ENCODE assay signal across 1 cellular context in the genomic region with DNA sequence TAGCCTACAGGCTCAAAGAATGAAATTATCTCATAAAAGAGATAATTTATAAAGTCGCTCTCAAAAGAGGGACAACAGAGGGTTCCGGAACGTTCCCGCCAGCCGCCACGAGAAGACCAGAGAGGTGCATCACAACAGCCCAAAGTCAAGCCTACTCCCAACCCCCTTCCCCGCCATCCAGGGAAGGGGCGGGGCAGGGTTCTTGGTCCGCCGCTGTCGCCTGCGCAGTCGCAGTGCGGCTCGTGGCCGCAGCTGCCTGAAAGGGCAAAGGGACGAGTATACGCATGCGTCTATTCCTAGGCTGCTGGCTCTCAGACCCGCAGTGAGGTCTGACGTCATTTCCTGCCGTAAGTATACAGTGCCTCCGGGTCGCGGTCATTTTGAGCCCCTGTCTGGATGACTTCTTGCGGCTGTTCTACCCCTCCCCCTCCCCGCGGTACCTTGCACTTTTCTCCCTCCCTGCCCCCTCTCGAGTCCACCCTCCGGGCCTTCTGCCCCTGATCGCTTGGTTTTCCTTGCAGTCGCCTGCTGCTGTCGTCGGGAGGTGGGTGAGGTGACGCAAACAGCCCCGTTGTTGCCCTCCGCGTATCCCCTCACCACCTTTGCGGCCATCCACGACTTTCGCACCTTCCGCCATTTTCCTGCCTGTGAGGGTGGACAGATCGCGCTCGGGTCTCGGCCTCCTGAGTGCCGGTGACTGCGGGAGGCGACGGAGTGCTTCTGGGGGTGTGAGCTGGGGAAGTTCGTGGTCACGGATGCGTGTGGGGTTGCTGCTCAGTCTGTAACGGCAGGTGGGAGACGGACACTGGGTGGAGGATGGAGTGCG.
TF ChIP-seq lines count a peak whose summit lies in the region.

A gene with protein sequence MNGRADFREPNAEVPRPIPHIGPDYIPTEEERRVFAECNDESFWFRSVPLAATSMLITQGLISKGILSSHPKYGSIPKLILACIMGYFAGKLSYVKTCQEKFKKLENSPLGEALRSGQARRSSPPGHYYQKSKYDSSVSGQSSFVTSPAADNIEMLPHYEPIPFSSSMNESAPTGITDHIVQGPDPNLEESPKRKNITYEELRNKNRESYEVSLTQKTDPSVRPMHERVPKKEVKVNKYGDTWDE (plus strand): TSS at position 383 of the 826 bp plus-strand sequence. CDS start 1,537 bp downstream, outside the sequence.

TF ChIP-seq in HEK293, 187 proteins besides CTCF, POLR2A, EP300 and RAD21 (continued from another document and continues in another):
- 0 out of 2 replicates have a peak, but pooled peaks have one; percentile 10 for TF ChIP-seq ZNF600 (tag by site-specific recombination; IDR thresholded peaks at IDR 0.05)
- TF ChIP-seq, protein P1, sequence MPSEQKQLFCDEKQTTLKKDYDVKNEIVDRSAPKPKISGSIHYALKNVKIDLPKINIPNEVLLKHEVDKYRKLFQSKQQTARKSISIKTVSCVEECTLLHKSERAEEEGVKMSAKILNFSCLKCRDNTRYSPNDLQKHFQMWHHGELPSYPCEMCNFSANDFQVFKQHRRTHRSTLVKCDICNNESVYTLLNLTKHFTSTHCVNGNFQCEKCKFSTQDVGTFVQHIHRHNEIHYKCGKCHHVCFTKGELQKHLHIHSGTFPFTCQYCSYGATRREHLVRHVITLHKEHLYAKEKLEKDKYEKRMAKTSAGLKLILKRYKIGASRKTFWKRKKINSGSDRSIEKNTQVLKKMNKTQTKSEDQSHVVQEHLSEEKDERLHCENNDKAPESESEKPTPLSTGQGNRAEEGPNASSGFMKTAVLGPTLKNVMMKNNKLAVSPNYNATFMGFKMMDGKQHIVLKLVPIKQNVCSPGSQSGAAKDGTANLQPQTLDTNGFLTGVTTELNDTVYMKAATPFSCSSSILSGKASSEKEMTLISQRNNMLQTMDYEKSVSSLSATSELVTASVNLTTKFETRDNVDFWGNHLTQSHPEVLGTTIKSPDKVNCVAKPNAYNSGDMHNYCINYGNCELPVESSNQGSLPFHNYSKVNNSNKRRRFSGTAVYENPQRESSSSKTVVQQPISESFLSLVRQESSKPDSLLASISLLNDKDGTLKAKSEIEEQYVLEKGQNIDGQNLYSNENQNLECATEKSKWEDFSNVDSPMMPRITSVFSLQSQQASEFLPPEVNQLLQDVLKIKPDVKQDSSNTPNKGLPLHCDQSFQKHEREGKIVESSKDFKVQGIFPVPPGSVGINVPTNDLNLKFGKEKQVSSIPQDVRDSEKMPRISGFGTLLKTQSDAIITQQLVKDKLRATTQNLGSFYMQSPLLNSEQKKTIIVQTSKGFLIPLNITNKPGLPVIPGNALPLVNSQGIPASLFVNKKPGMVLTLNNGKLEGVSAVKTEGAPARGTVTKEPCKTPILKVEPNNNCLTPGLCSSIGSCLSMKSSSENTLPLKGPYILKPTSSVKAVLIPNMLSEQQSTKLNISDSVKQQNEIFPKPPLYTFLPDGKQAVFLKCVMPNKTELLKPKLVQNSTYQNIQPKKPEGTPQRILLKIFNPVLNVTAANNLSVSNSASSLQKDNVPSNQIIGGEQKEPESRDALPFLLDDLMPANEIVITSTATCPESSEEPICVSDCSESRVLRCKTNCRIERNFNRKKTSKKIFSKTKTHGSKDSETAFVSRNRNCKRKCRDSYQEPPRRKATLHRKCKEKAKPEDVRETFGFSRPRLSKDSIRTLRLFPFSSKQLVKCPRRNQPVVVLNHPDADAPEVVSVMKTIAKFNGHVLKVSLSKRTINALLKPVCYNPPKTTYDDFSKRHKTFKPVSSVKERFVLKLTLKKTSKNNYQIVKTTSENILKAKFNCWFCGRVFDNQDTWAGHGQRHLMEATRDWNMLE (tag by site-specific recombination; conservative IDR thresholded peaks at IDR 0.05; ENCODE audit: low read depth), result peak; percentile 98
- 0 out of 2 replicates have a peak, but pooled peaks have one; percentile 27 for TF ChIP-seq ZBTB1 (tag by site-specific recombination; IDR thresholded peaks at IDR 0.05)
- TF ChIP-seq, protein P2, sequence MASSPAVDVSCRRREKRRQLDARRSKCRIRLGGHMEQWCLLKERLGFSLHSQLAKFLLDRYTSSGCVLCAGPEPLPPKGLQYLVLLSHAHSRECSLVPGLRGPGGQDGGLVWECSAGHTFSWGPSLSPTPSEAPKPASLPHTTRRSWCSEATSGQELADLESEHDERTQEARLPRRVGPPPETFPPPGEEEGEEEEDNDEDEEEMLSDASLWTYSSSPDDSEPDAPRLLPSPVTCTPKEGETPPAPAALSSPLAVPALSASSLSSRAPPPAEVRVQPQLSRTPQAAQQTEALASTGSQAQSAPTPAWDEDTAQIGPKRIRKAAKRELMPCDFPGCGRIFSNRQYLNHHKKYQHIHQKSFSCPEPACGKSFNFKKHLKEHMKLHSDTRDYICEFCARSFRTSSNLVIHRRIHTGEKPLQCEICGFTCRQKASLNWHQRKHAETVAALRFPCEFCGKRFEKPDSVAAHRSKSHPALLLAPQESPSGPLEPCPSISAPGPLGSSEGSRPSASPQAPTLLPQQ (tag by site-specific recombination; IDR thresholded peaks at IDR 0.05), result peak; percentile 49; the same call in 1 of the 2 replicates
- 0 out of 2 replicates have a peak, but pooled peaks have one; percentile 35 for TF ChIP-seq MEIS1 (CRISPR knock-in tag; IDR thresholded peaks at IDR 0.05; ENCODE audit: borderline replicate concordance)
- TF ChIP-seq PRDM1 (tag by site-specific recombination; IDR thresholded peaks at IDR 0.05), result peak; percentile 68
- peak; percentile 36 for TF ChIP-seq ZNF76 (tag by site-specific recombination; IDR thresholded peaks at IDR 0.05; ENCODE audit: borderline replicate concordance, low read depth)
- TF ChIP-seq ZNF211 (tag by site-specific recombination; IDR thresholded peaks at IDR 0.05; ENCODE audit: low read depth), result no peak
- TF ChIP-seq ZNF629 (tag by site-specific recombination; IDR thresholded peaks at IDR 0.05), result peak; percentile 98
- TF ChIP-seq, protein P3, sequence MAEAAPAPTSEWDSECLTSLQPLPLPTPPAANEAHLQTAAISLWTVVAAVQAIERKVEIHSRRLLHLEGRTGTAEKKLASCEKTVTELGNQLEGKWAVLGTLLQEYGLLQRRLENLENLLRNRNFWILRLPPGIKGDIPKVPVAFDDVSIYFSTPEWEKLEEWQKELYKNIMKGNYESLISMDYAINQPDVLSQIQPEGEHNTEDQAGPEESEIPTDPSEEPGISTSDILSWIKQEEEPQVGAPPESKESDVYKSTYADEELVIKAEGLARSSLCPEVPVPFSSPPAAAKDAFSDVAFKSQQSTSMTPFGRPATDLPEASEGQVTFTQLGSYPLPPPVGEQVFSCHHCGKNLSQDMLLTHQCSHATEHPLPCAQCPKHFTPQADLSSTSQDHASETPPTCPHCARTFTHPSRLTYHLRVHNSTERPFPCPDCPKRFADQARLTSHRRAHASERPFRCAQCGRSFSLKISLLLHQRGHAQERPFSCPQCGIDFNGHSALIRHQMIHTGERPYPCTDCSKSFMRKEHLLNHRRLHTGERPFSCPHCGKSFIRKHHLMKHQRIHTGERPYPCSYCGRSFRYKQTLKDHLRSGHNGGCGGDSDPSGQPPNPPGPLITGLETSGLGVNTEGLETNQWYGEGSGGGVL (tag by site-specific recombination; IDR thresholded peaks at IDR 0.05), result peak; percentile 97
- no peak for TF ChIP-seq ZNF175 (tag by site-specific recombination; IDR thresholded peaks at IDR 0.05)
- TF ChIP-seq ZEB2 (tag by site-specific recombination; IDR thresholded peaks at IDR 0.05), result peak; percentile 78
- peak; percentile 100 for TF ChIP-seq ZNF341 (tag by site-specific recombination; IDR thresholded peaks at IDR 0.05; ENCODE audit: low read depth)
- TF ChIP-seq ZBTB20 (tag by site-specific recombination; IDR thresholded peaks at IDR 0.05), result no peak; the same call in 1 of the 2 replicates
- TF ChIP-seq, protein P4, sequence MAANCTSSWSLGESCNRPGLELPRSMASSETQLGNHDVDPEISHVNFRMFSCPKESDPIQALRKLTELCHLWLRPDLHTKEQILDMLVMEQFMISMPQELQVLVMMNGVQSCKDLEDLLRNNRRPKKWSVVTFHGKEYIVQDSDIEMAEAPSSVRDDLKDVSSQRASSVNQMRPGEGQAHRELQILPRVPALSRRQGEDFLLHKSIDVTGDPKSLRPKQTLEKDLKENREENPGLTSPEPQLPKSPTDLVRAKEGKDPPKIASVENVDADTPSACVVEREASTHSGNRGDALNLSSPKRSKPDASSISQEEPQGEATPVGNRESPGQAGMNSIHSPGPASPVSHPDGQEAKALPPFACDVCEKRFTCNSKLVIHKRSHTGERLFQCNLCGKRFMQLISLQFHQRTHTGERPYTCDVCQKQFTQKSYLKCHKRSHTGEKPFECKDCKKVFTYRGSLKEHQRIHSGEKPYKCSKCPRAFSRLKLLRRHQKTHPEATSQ (tag by site-specific recombination; IDR thresholded peaks at IDR 0.05), result no peak
- TF ChIP-seq, protein P5, sequence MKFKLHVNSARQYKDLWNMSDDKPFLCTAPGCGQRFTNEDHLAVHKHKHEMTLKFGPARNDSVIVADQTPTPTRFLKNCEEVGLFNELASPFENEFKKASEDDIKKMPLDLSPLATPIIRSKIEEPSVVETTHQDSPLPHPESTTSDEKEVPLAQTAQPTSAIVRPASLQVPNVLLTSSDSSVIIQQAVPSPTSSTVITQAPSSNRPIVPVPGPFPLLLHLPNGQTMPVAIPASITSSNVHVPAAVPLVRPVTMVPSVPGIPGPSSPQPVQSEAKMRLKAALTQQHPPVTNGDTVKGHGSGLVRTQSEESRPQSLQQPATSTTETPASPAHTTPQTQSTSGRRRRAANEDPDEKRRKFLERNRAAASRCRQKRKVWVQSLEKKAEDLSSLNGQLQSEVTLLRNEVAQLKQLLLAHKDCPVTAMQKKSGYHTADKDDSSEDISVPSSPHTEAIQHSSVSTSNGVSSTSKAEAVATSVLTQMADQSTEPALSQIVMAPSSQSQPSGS (tag by site-specific recombination; IDR thresholded peaks at IDR 0.05; ENCODE audit: low read depth), result peak; percentile 99
- no peak for TF ChIP-seq ZNF701 (tag by site-specific recombination; IDR thresholded peaks at IDR 0.05)
- peak; percentile 60; the same call in 1 of the 2 replicates for TF ChIP-seq ZNF391 (tag by site-specific recombination; IDR thresholded peaks at IDR 0.05; ENCODE audit: borderline replicate concordance, low read depth)
- TF ChIP-seq ZNF433 (tag by site-specific recombination; IDR thresholded peaks at IDR 0.05; ENCODE audit: low read depth), result no peak
- TF ChIP-seq GLI2 (tag by site-specific recombination; IDR thresholded peaks at IDR 0.05; ENCODE audit: borderline replicate concordance, low read depth), result no peak
- no peak for TF ChIP-seq ZBTB7A (tag by site-specific recombination; IDR thresholded peaks at IDR 0.05; ENCODE audit: low read depth)
- peak; percentile 75 for TF ChIP-seq ZNF501 (tag by site-specific recombination; IDR thresholded peaks at IDR 0.05)
- TF ChIP-seq, protein P6, sequence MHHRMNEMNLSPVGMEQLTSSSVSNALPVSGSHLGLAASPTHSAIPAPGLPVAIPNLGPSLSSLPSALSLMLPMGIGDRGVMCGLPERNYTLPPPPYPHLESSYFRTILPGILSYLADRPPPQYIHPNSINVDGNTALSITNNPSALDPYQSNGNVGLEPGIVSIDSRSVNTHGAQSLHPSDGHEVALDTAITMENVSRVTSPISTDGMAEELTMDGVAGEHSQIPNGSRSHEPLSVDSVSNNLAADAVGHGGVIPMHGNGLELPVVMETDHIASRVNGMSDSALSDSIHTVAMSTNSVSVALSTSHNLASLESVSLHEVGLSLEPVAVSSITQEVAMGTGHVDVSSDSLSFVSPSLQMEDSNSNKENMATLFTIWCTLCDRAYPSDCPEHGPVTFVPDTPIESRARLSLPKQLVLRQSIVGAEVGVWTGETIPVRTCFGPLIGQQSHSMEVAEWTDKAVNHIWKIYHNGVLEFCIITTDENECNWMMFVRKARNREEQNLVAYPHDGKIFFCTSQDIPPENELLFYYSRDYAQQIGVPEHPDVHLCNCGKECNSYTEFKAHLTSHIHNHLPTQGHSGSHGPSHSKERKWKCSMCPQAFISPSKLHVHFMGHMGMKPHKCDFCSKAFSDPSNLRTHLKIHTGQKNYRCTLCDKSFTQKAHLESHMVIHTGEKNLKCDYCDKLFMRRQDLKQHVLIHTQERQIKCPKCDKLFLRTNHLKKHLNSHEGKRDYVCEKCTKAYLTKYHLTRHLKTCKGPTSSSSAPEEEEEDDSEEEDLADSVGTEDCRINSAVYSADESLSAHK (tag by site-specific recombination; IDR thresholded peaks at IDR 0.05), result 0 out of 2 replicates have a peak, but pooled peaks have one; percentile 8
- TF ChIP-seq, protein P7, sequence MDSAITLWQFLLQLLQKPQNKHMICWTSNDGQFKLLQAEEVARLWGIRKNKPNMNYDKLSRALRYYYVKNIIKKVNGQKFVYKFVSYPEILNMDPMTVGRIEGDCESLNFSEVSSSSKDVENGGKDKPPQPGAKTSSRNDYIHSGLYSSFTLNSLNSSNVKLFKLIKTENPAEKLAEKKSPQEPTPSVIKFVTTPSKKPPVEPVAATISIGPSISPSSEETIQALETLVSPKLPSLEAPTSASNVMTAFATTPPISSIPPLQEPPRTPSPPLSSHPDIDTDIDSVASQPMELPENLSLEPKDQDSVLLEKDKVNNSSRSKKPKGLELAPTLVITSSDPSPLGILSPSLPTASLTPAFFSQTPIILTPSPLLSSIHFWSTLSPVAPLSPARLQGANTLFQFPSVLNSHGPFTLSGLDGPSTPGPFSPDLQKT (IDR thresholded peaks at IDR 0.05; ENCODE audit: borderline replicate concordance, low read depth, low read length), result no peak
- no peak for TF ChIP-seq ZFP41 (tag by site-specific recombination; IDR thresholded peaks at IDR 0.05; ENCODE audit: borderline replicate concordance)
- peak; percentile 76 for TF ChIP-seq SP2 (tag by site-specific recombination; IDR thresholded peaks at IDR 0.05)
- TF ChIP-seq, protein P8, sequence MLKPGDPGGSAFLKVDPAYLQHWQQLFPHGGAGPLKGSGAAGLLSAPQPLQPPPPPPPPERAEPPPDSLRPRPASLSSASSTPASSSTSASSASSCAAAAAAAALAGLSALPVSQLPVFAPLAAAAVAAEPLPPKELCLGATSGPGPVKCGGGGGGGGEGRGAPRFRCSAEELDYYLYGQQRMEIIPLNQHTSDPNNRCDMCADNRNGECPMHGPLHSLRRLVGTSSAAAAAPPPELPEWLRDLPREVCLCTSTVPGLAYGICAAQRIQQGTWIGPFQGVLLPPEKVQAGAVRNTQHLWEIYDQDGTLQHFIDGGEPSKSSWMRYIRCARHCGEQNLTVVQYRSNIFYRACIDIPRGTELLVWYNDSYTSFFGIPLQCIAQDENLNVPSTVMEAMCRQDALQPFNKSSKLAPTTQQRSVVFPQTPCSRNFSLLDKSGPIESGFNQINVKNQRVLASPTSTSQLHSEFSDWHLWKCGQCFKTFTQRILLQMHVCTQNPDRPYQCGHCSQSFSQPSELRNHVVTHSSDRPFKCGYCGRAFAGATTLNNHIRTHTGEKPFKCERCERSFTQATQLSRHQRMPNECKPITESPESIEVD (tag by site-specific recombination; IDR thresholded peaks at IDR 0.05), result peak; percentile 17; the same call in 1 of the 2 replicates
- TF ChIP-seq, protein P9, sequence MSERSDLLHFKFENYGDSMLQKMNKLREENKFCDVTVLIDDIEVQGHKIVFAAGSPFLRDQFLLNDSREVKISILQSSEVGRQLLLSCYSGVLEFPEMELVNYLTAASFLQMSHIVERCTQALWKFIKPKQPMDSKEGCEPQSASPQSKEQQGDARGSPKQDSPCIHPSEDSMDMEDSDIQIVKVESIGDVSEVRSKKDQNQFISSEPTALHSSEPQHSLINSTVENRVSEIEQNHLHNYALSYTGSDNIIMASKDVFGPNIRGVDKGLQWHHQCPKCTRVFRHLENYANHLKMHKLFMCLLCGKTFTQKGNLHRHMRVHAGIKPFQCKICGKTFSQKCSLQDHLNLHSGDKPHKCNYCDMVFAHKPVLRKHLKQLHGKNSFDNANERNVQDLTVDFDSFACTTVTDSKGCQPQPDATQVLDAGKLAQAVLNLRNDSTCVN (tag by site-specific recombination; optimal IDR thresholded peaks at IDR 0.05), result peak; percentile 35
